In the genomic region with DNA sequence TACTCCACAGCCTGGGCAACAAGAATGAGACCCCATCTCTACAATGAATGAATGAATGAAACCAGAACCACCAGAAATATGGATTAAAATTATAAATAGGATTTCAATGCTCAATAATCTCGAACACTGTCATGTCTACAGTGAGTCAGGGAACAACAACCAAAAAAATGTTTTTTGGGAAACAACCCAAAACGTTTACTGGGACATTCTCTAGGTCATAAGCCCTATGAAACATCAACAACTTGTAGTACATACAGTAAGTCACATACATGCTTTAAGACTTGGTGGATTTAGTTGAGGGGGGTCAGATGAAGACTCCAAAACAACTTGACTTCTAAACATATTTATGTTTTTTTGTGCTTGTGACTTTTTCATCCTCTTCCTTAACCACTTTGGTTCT, we compare ENCODE assay signal across 16 cellular contexts.
DNase-seq lines count a peak whose midpoint lies in the region; ATAC-seq and TF ChIP-seq lines count a peak whose summit lies in the region.
"Had no signal": no experiment of that assay in that cellular context is flagged by ENCODE, and none has a peak within 500 bp of the region (broad histone marks: within the 10 kb centered on the region; RNA-seq: fewer than 3 reads in every experiment).

No MANE protein-coding gene starts in this region.

- no peak for ATAC-seq in heart right ventricle

- peak overlapping the region; percentile 48 for H3K27ac ChIP-seq in cardiac muscle cell
- no peak overlapping the region for H3K27ac ChIP-seq in heart right ventricle
- H3K27ac ChIP-seq in coronary artery = peak overlapping the region; percentile 16 to 49
- H3K27ac ChIP-seq in muscle layer of duodenum (ENCODE audit: low read length) = peak overlapping the region; percentile 74

- H3K27me3 ChIP-seq in cardiac muscle cell (no peaks in the 10 kb centered on the region), heart right ventricle (no peaks in the 10 kb centered on the region), muscle layer of duodenum (ENCODE audit: low read depth, low read length) (no peaks in the 10 kb centered on the region)

- no peaks in the 10 kb centered on the region for H3K36me3 ChIP-seq in cardiac muscle cell
- no peaks in the 10 kb centered on the region for H3K36me3 ChIP-seq in heart right ventricle
- H3K36me3 ChIP-seq in muscle layer of duodenum (ENCODE audit: control insufficient read depth in 1 of 2, insufficient read depth in 2 of 2, low read length in 2 of 2) = no peaks in the 10 kb centered on the region

- H3K27me3 Mint-ChIP-seq in type B pancreatic cell = no peaks in the 10 kb centered on the region
- H3K27me3 Mint-ChIP-seq: activated CD4-positive, alpha-beta T cell treated with anti-CD3 and anti-CD28 coated beads, Interleukin-2, amount 10 ng/mL, durations not matched to agents 24 days and 14 days had no signal

- H3K36me3 Mint-ChIP-seq in type B pancreatic cell = peaks cover 9% of the 10 kb centered on the region

- H3K9me3 Mint-ChIP-seq in type B pancreatic cell = no peaks in the 10 kb centered on the region
- H3K9me3 Mint-ChIP-seq: activated CD4-positive, alpha-beta T cell treated with anti-CD3 and anti-CD28 coated beads, Interleukin-2, amount 10 ng/mL, durations not matched to agents 24 days and 14 days had no signal

- WGBS in heart right ventricle, 2 donors = 69 to 78% methylated on average over 2 of the region's 2 CpGs

- no peak for TF ChIP-seq CTCF in cardiac muscle cell (IDR thresholded peaks at IDR 0.05; ENCODE audit: low read depth, low read length)
- TF ChIP-seq CTCF in heart right ventricle (IDR thresholded peaks at IDR 0.05) = no peak
- TF ChIP-seq CTCF in coronary artery (IDR thresholded peaks at IDR 0.05) = no peak
- TF ChIP-seq CTCF in type B pancreatic cell (conservative IDR thresholded peaks at IDR 0.05) = no peak

- DNase-seq in cardiac muscle cell (ENCODE audit: low read depth in 1 of 2, low spot score in 1 of 2) (no peak), heart right ventricle (no peak), coronary artery (ENCODE audit: low spot score) (no peak), type B pancreatic cell (ENCODE audit: extremely low spot score, unreplicated experiment) (no peak), NCI-H526 (lab: John Stamatoyannopoulos, UW) (no peak), COLO668 (lab: John Stamatoyannopoulos, UW; ENCODE audit: unreplicated experiment) (no peak), head of caudate nucleus (no peak)
- DNase-seq: activated CD4-positive, alpha-beta T cell treated with anti-CD3 and anti-CD28 coated beads, Interleukin-2, amount 10 ng/mL, durations not matched to agents 24 days and 14 days; activated T-cell treated with anti-CD3 and anti-CD28 coated beads, Interleukin-2, amount 50 U/mL, for 1 hour; Caco-2; effector CD4-positive, alpha-beta T cell; NCI-H1930; NK-92 treated with Interleukin-12 subunit alpha and Interleukin-12 subunit beta, amount 100 ng/mL, for 24 hours; RPMI8226; stimulated activated naive CD4-positive, alpha-beta T cell treated with Interleukin-2 at 50 U/mL for 16 hours had no signal

- H3K9me3 ChIP-seq in cardiac muscle cell (ENCODE audit: low read depth) (no peaks in the 10 kb centered on the region), heart right ventricle (no peaks in the 10 kb centered on the region), muscle layer of duodenum (ENCODE audit: control insufficient read depth in 1 of 2, low read length in 2 of 2) (no peaks in the 10 kb centered on the region)
- H3K9me3 ChIP-seq: Caco-2 had no signal

- H3K4me1 Mint-ChIP-seq in type B pancreatic cell (ENCODE audit: unreplicated experiment) = peaks cover 53% of the 10 kb centered on the region

- H3K27ac Mint-ChIP-seq in type B pancreatic cell = no peak overlapping the region
- H3K27ac Mint-ChIP-seq: activated CD4-positive, alpha-beta T cell treated with anti-CD3 and anti-CD28 coated beads, Interleukin-2, amount 10 ng/mL, durations not matched to agents 24 days and 14 days had no signal

- H3K4me3 ChIP-seq in cardiac muscle cell = no peak overlapping the region
- no peak overlapping the region for H3K4me3 ChIP-seq in heart right ventricle
- no peak overlapping the region for H3K4me3 ChIP-seq in coronary artery
- no peak overlapping the region for H3K4me3 ChIP-seq in muscle layer of duodenum (ENCODE audit: low read depth in 1 of 2, low read length in 2 of 2)

- intact Hi-C loops in heart right ventricle (cut with DNase I) = loop anchor here in 6 of 10 donors (5.0 to 10.0 kb wide), 3 partner anchors 355 to 517 kb away; no protein-coding TSS in a partner anchor
- intact Hi-C loops in head of caudate nucleus (cut with DNase I) = no loop called here

- peak overlapping the region; percentile 18 for H3K4me3 Mint-ChIP-seq in type B pancreatic cell
- H3K4me3 Mint-ChIP-seq: activated CD4-positive, alpha-beta T cell treated with anti-CD3 and anti-CD28 coated beads, Interleukin-2, amount 10 ng/mL, durations not matched to agents 24 days and 14 days had no signal

- H3K4me1 ChIP-seq in cardiac muscle cell (ENCODE audit: low read depth) (peaks cover 37% of the 10 kb centered on the region), heart right ventricle (peaks cover 0 to 61% (median 47%) of the 10 kb centered on the region in 9 donors), muscle layer of duodenum (ENCODE audit: control insufficient read depth in 1 of 2, insufficient read depth in 2 of 2, low read length in 2 of 2) (peaks cover under 1 to 52% of the 10 kb centered on the region in 2 donors)

Comparison
In these comparisons a context has a peak if more than half of its experiments do, and no peak if none do; other contexts are left out.
1. H3K27ac ChIP-seq: peak in cardiac muscle cell (single experiment), coronary artery (2 of 2) and muscle layer of duodenum (single experiment); none in heart right ventricle (0 of 10).